13 cellular contexts compared by ENCODE assay signal in genomic region chr1:198713081-198713480, GRCh38.
DNase-seq lines count a peak whose midpoint lies in the region; ATAC-seq, FAIRE-seq and TF ChIP-seq lines count a peak whose summit lies in the region.
"Had no signal": no experiment of that assay in that cellular context is flagged by ENCODE, and none has a peak within 500 bp of the region (broad histone marks: within the 10 kb centered on the region; RNA-seq: fewer than 3 reads in every experiment).

No MANE protein-coding gene starts in this region.

- peaks cover 66% of the 10 kb centered on the region for H3K36me3 Mint-ChIP-seq in activated CD4-positive, alpha-beta T cell treated with anti-CD3 and anti-CD28 coated beads, Interleukin-2, amount 10 ng/mL, durations not matched to agents 24 days and 14 days (ENCODE audit: low read depth)

- no peak for ATAC-seq in Right ventricle myocardium superior (ENCODE audit: poor library complexity)
- ATAC-seq: A549 had no signal

- TF ChIP-seq POLR2A in testis (IDR thresholded peaks at IDR 0.05): no peak

- H3K27ac Mint-ChIP-seq in activated CD4-positive, alpha-beta T cell treated with anti-CD3 and anti-CD28 coated beads, Interleukin-2, amount 10 ng/mL, durations not matched to agents 24 days and 14 days: peak overlapping the region; percentile 87
- H3K27ac Mint-ChIP-seq: endodermal cell had no signal

- H3K4me3 ChIP-seq in brain microvascular endothelial cell (ENCODE audit: low read depth, low read length) (no peak overlapping the region), testis (no peak overlapping the region)
- H3K4me3 ChIP-seq: A549, adrenal gland, Peyer's patch had no signal

- H3K9me3 ChIP-seq in testis: no peaks in the 10 kb centered on the region
- H3K9me3 ChIP-seq: A549, adrenal gland, Peyer's patch had no signal

- H3K4me3 Mint-ChIP-seq in activated CD4-positive, alpha-beta T cell treated with anti-CD3 and anti-CD28 coated beads, Interleukin-2, amount 10 ng/mL, durations not matched to agents 24 days and 14 days: no peak overlapping the region
- H3K4me3 Mint-ChIP-seq: endodermal cell had no signal

- no peaks in the 10 kb centered on the region for H3K9me3 Mint-ChIP-seq in activated CD4-positive, alpha-beta T cell treated with anti-CD3 and anti-CD28 coated beads, Interleukin-2, amount 10 ng/mL, durations not matched to agents 24 days and 14 days

- peaks cover 15% of the 10 kb centered on the region for H3K4me1 Mint-ChIP-seq in activated CD4-positive, alpha-beta T cell treated with anti-CD3 and anti-CD28 coated beads, Interleukin-2, amount 10 ng/mL, durations not matched to agents 24 days and 14 days
- H3K4me1 Mint-ChIP-seq: endodermal cell had no signal

- in situ Hi-C loops in brain microvascular endothelial cell (cut with HindIII; ENCODE audit: low pct_ligation_motif_present, low sequenced_read_pairs): no loop called here

- H3K36me3 ChIP-seq in brain microvascular endothelial cell (replicated peaks) (no peaks in the 10 kb centered on the region), testis (ENCODE audit: low read depth, missing control alignments) (no peaks in the 10 kb centered on the region)
- H3K36me3 ChIP-seq: adrenal gland, Peyer's patch had no signal

- intact Hi-C loops in activated CD4-positive, alpha-beta T cell treated with anti-CD3 and anti-CD28 coated beads, Interleukin-2, amount 10 ng/mL, durations not matched to agents 24 days and 14 days (cut with micrococcal nuclease): loop anchor here (5.0 kb wide), 1 partner anchor 34 kb away; no protein-coding TSS in a partner anchor
- intact Hi-C loops in testis (cut with DNase I; ENCODE audit: low total_unique reads): no loop called here
- intact Hi-C loops in Right ventricle myocardium superior (cut with DNase I): no loop called here

- no peaks in the 10 kb centered on the region for H3K27me3 ChIP-seq in brain microvascular endothelial cell (replicated peaks)
- no peaks in the 10 kb centered on the region for H3K27me3 ChIP-seq in testis
- H3K27me3 ChIP-seq: Peyer's patch had no signal

- TF ChIP-seq CTCF in brain microvascular endothelial cell (IDR thresholded peaks at IDR 0.05; ENCODE audit: low read depth, low read length, missing control alignments) (no peak), testis (IDR thresholded peaks at IDR 0.05) (no peak)

- H3K27me3 Mint-ChIP-seq in activated CD4-positive, alpha-beta T cell treated with anti-CD3 and anti-CD28 coated beads, Interleukin-2, amount 10 ng/mL, durations not matched to agents 24 days and 14 days: no peaks in the 10 kb centered on the region

- DNase-seq in activated CD4-positive, alpha-beta T cell treated with anti-CD3 and anti-CD28 coated beads, Interleukin-2, amount 10 ng/mL, durations not matched to agents 24 days and 14 days: no peak
- DNase-seq in activated CD4-positive, alpha-beta T cell treated with anti-CD3 and anti-CD28 coated beads for 4 hours: no peak
- DNase-seq in NCI-H226 (peak; percentile 17), brain microvascular endothelial cell (peak; percentile 5), non-pigmented ciliary epithelial cell (ENCODE audit: low read depth) (peak; percentile 10), testis (no peak), GM19239 (ENCODE audit: insufficient read length, low spot score) (no peak), Right ventricle myocardium superior (no peak)
- DNase-seq: adrenal gland, endodermal cell, Peyer's patch had no signal

- H3K27ac ChIP-seq in brain microvascular endothelial cell (no peak overlapping the region), testis (no peak overlapping the region)
- H3K27ac ChIP-seq: A549, adrenal gland, Peyer's patch, VCaP had no signal

- FAIRE-seq in GM19239 (lab: Jason Lieb, UNC): no peak
- FAIRE-seq: A549 had no signal

- no peaks in the 10 kb centered on the region for H3K4me1 ChIP-seq in testis
- H3K4me1 ChIP-seq: A549, adrenal gland, Peyer's patch had no signal

Comparison
In these comparisons a context has a peak if more than half of its experiments do, and no peak if none do; other contexts are left out.
1. DNase-seq: peak in NCI-H226 (single experiment), brain microvascular endothelial cell (single experiment) and non-pigmented ciliary epithelial cell (single experiment); none in activated CD4-positive, alpha-beta T cell treated with anti-CD3 and anti-CD28 coated beads, Interleukin-2, amount 10 ng/mL, durations not matched to agents 24 days and 14 days (single experiment), activated CD4-positive, alpha-beta T cell treated with anti-CD3 and anti-CD28 coated beads for 4 hours (0 of 2), testis (single experiment), GM19239 (single experiment) and Right ventricle myocardium superior (single experiment).